In the genomic region with DNA sequence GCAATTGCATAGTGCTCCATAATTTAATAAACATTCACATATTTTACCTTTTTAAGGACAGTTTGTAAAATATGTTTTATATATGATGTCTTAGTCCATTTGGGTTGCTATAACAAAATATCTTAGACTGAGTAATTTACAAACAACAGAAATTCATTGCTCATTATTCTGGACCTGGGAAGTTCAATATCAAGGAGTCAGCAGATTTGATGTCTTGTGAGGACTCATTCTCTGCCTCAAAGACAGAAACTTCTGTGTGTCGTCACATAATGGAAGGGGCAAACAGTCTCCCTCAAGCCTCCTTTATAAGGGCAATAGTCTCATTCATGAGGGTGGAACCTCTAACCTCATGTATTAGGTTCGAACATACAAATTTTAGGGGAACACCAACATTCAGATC, we compare ENCODE assay signal across 8 cellular contexts.
"Had no signal": no experiment of that assay in that cellular context is flagged by ENCODE, and none has a peak within 500 bp of the region (broad histone marks: within the 10 kb centered on the region; RNA-seq: fewer than 3 reads in every experiment).

No MANE protein-coding gene starts in this region.

- DNase-seq: GDM1, GF-D8 had no signal

- ATAC-seq: GM12878 had no signal

- FAIRE-seq: G401.6, GM12878, GM12891, GM12892, GM18507, GM19239 had no signal

- H3K4me3 ChIP-seq: GM12878 had no signal
